8 cellular contexts compared by ENCODE assay signal in genomic region chr15:29102173-29102794, GRCh38.
A peak's percentile ranks its signal among the peaks of the same experiment; 100 is the strongest.
DNase-seq lines count a peak whose midpoint lies in the region; ATAC-seq, FAIRE-seq and TF ChIP-seq lines count a peak whose summit lies in the region.
"Not testable (repeated sequence)": the region's sequence is repeated elsewhere in the genome, so short reads cannot be mapped to it uniquely, and the experiment has no call there.

No MANE protein-coding gene starts in this region.

- H3K9me2 ChIP-seq in DOHH2 (replicated peaks; ENCODE audit: control insufficient read depth, low read length); OCI-LY7 (ENCODE audit: insufficient read depth, low read length): not testable (repeated sequence)

- H3K27me3 ChIP-seq in DOHH2 (ENCODE audit: control insufficient read depth, low read length); K562 (ENCODE audit: control insufficient read depth in 2 of 2, insufficient read depth in 2 of 2, low read length in 2 of 2); prostate gland (replicated peaks; ENCODE audit: insufficient read depth); tibial nerve: not testable (repeated sequence)

- not testable (repeated sequence) for H2AFZ ChIP-seq in OCI-LY7 (ENCODE audit: low read length); K562 (ENCODE audit: low read depth, low read length)

- H3K79me2 ChIP-seq in DOHH2 (ENCODE audit: control insufficient read depth, low read length); OCI-LY7 (ENCODE audit: insufficient read depth, low read depth, low read length); K562 (ENCODE audit: control insufficient read depth, insufficient read depth, low read length): not testable (repeated sequence)

- not testable (repeated sequence) for H3K9me3 ChIP-seq in DOHH2 (ENCODE audit: control insufficient read depth, insufficient read depth, low read length); OCI-LY7 (ENCODE audit: low read length); K562 (replicated peaks; ENCODE audit: control insufficient read depth, insufficient read depth, low read depth, low read length); prostate gland; tibial nerve

- CTCF ChIA-PET in OCI-LY7 (lab: Charles Lee; ENCODE audit: unreplicated experiment); K562 (lab: Yijun Ruan, JAX; ENCODE audit: low intra/inter-chr PET ratio): not testable (repeated sequence)

- not testable (repeated sequence) for H4K20me1 ChIP-seq in DOHH2 (ENCODE audit: control insufficient read depth, insufficient read depth, low read depth, low read length); OCI-LY7 (ENCODE audit: insufficient read depth, low read length); K562 (replicated peaks; ENCODE audit: control insufficient read depth, insufficient read depth, low read length)

- not testable (repeated sequence) for H3K36me3 ChIP-seq in DOHH2 (ENCODE audit: control insufficient read depth, low read length); OCI-LY7 (ENCODE audit: insufficient read depth, low read length); prostate gland; tibial nerve
- H3K36me3 ChIP-seq in K562 (ENCODE audit: control insufficient read depth, insufficient read depth, low read length), result peaks cover 39% of the 10 kb centered on the region; the same call in 2 of the 3 replicates

- not testable (repeated sequence) for H3F3A ChIP-seq in DOHH2 (ENCODE audit: control insufficient read depth, insufficient read depth)

- H3K9ac ChIP-seq in K562 (ENCODE audit: insufficient read depth in 1 of 2, low read depth in 2 of 2, low read length in 2 of 2), result not testable (repeated sequence)

- not testable (repeated sequence) for H3K9me1 ChIP-seq in K562 (ENCODE audit: control insufficient read depth, insufficient read depth, low read length)

- BruUV-seq in OCI-LY7 (replicated peaks; lab: Mats Ljungman, UMichigan), result not testable (repeated sequence)
- BruUV-seq in K562 (replicated peaks; lab: Mats Ljungman, UMichigan), result TSS peak; percentile 44

- H3K4me3 ChIP-seq in DOHH2 (ENCODE audit: low read length); OCI-LY7 (ENCODE audit: low read depth, low read length, poor library complexity, severe bottlenecking); K562; prostate gland; tibial nerve: not testable (repeated sequence)

- DNase-seq in HUDEP-2 (lab: John Stamatoyannopoulos, UW; ENCODE audit: unreplicated experiment in 76 of 76) (peak in 48 of 76 experiments; percentile 4 to 49 (median 22)), OCI-LY7 (ENCODE audit: low spot score) (peak; percentile 64), K562 (ENCODE audit: extremely low read depth in 1 of 4, low spot score in 3 of 4) (peak; percentile 63 to 81 (median 76)), left ventricle myocardium superior (peak; percentile 60)
- peak; percentile 33 to 41 for DNase-seq in activated CD4-positive, alpha-beta T cell treated with anti-CD3 and anti-CD28 coated beads, Interleukin-2, amount 50 U/mL, for 24 hours (ENCODE audit: low read depth in 1 of 2, low spot score in 1 of 2)
- not testable (repeated sequence) for DNase-seq in prostate gland (ENCODE audit: low spot score); tibial nerve (ENCODE audit: low spot score in 2 of 2)

- ATAC-seq in K562, result peak; percentile 90
- ATAC-seq in left ventricle myocardium superior, result not testable (repeated sequence)

- peak in 1 of 2 experiments; percentile 45; a peak in 2 of 4 replicates for TF ChIP-seq RAD21 in K562 (CRISPR knock-in tag; conservative IDR thresholded peaks at IDR 0.05 in 1 of 2, IDR thresholded peaks at IDR 0.05 in 1 of 2)

- not testable (repeated sequence) for TF ChIP-seq EP300 in K562 (IDR thresholded peaks at IDR 0.05; ENCODE audit: low read length); tibial nerve (IDR thresholded peaks at IDR 0.05)

- not testable (repeated sequence) for H3K27ac ChIP-seq in DOHH2 (ENCODE audit: low read depth, low read length); OCI-LY7 (ENCODE audit: low read depth, low read length, poor library complexity, severe bottlenecking); K562 (ENCODE audit: extremely low read depth, low read depth, low read length); prostate gland; tibial nerve

- not testable (repeated sequence) for H3K4me1 ChIP-seq in DOHH2 (ENCODE audit: control insufficient read depth, low read length); OCI-LY7 (ENCODE audit: insufficient read depth, low read length, poor library complexity, severe bottlenecking); K562 (replicated peaks in 1 of 2; ENCODE audit: control insufficient read depth in 2 of 2, insufficient read depth in 2 of 2, low read length in 2 of 2); prostate gland (replicated peaks)
- H3K4me1 ChIP-seq in tibial nerve, result peaks cover 0 to 11% (median 0%) of the 10 kb centered on the region in 4 donors

- POLR2A ChIA-PET in OCI-LY7 (lab: Charles Lee), result not testable (repeated sequence)
- POLR2A ChIA-PET in K562 (lab: Yijun Ruan, JAX), result interaction anchor here (1.0 kb wide), 1 partner anchor 89 kb away, joined by 5 read pairs; no protein-coding TSS in a partner anchor

- intact Hi-C loops in OCI-LY7 (cut with micrococcal nuclease; ENCODE audit: unreplicated experiment); K562 (cut with micrococcal nuclease); left ventricle myocardium superior (cut with micrococcal nuclease); prostate gland (cut with DNase I): not testable (repeated sequence)

- in situ Hi-C loops in K562 (cut with MboI), result not testable (repeated sequence)

- TF ChIP-seq POLR2A in K562 (conservative IDR thresholded peaks at IDR 0.05); prostate gland (IDR thresholded peaks at IDR 0.05); tibial nerve (IDR thresholded peaks at IDR 0.05): not testable (repeated sequence)

- WGBS in K562 (ENCODE audit: insufficient coverage, low coverage, missing lambda C conversion rate), result 64% methylated on average over 10 of the region's 10 CpGs
- WGBS in prostate gland, result 81% methylated on average over 10 of the region's 10 CpGs
- 82% methylated on average over 10 of the region's 10 CpGs for WGBS in tibial nerve, 2 donors

- not testable (repeated sequence) for H3K4me2 ChIP-seq in DOHH2 (ENCODE audit: low read length); OCI-LY7 (ENCODE audit: low read length); K562 (ENCODE audit: insufficient read depth, low read length)

- TF ChIP-seq CTCF in DOHH2 (IDR thresholded peaks at IDR 0.05; ENCODE audit: low read depth, low read length, poor library complexity, severe bottlenecking) (peak; percentile 76), OCI-LY7 (conservative IDR thresholded peaks at IDR 0.05; ENCODE audit: low read length) (peak; percentile 83), K562 (IDR thresholded peaks at IDR 0.05 in 2 of 3, conservative IDR thresholded peaks at IDR 0.05 in 1 of 3; ENCODE audit: insufficient read depth in 2 of 3, low read depth in 1 of 3, low read length in 3 of 3) (peak; percentile 73 to 76 (median 76)), prostate gland (IDR thresholded peaks at IDR 0.05) (peak; percentile 17 to 54 (median 36)), tibial nerve (IDR thresholded peaks at IDR 0.05) (peak; percentile 25 to 41 (median 36))

- peak; percentile 91 for FAIRE-seq in K562 (lab: Jason Lieb, UNC)

TF ChIP-seq in K562, 482 proteins besides CTCF, POLR2A, EP300 and RAD21:
- peak; percentile 76 for TF ChIP-seq SPI1 (IDR thresholded peaks at IDR 0.05; ENCODE audit: borderline replicate concordance, low read depth, low read length)
- TF ChIP-seq KLF16 (IDR thresholded peaks at IDR 0.05), result 0 out of 2 replicates have a peak, but pooled peaks have one; percentile 7
- TF ChIP-seq CTCFL (IDR thresholded peaks at IDR 0.05; ENCODE audit: borderline replicate concordance, insufficient read depth, low read depth, low read length, poor library complexity, severe bottlenecking), result peak; percentile 63
- TF ChIP-seq RB1 (IDR thresholded peaks at IDR 0.05; ENCODE audit: low read depth), result 0 out of 2 replicates have a peak, but pooled peaks have one; percentile 27
- TF ChIP-seq CEBPB (tag; IDR thresholded peaks at IDR 0.05), result peak; percentile 80
- not testable (repeated sequence) for TF ChIP-seq CEBPG (CRISPR knock-in tag; IDR thresholded peaks at IDR 0.05)
- TF ChIP-seq CEBPG (tag; conservative IDR thresholded peaks at IDR 0.05 in 1 of 2, IDR thresholded peaks at IDR 0.05 in 1 of 2), result peak in 1 of 2 experiments; percentile 67; a peak in 2 of 4 replicates
- peak; percentile 63 for TF ChIP-seq SMC3 (conservative IDR thresholded peaks at IDR 0.05; ENCODE audit: insufficient read depth, low read depth, low read length)
